ENCODE assay signal across 8 cellular contexts in genomic region chr14:64704145-64704742, GRCh38. TPM values are rescaled to one million over a fixed set of nuclear protein-coding genes. Genes with fewer than 3 reads are reported as not detected.
DNase-seq lines count a peak whose midpoint lies in the region; ATAC-seq and TF ChIP-seq lines count a peak whose summit lies in the region.

PLEKHG3 (plus strand) TSS chr14:64704424; CDS start chr14:64727632, 23,208 bp downstream.

- no peak for ATAC-seq in HG03565 (IDR thresholded peaks at IDR 0.05; ENCODE audit: unreplicated experiment)
- no peak for ATAC-seq in GM18520 (IDR thresholded peaks at IDR 0.05; ENCODE audit: unreplicated experiment)

- H3K9me3 ChIP-seq in BLaER1, result no peaks in the 10 kb centered on the region
- no peaks in the 10 kb centered on the region for H3K9me3 ChIP-seq in iPS DF 6.9 (ENCODE audit: control insufficient read depth, insufficient read depth, low read length)
- H3K9me3 ChIP-seq in prostate gland, result no peaks in the 10 kb centered on the region

- TF ChIP-seq CTCF in prostate gland (IDR thresholded peaks at IDR 0.05), result peak in 1 of 4 experiments; percentile 5

- in situ Hi-C loops in T47D (cut with HindIII; ENCODE audit: low pct_unique_long_range_greater_than_20kb, low sequenced_read_pairs), result no loop called here

- H3K36me3 ChIP-seq in BLaER1, result no peaks in the 10 kb centered on the region
- no peaks in the 10 kb centered on the region for H3K36me3 ChIP-seq in iPS DF 6.9 (ENCODE audit: control insufficient read depth, insufficient read depth, low read length)
- no peaks in the 10 kb centered on the region for H3K36me3 ChIP-seq in prostate gland

- peak within 1 kb of the TSS; percentile 74 for H3K9ac ChIP-seq in BLaER1

- DNase-seq in HT1080 (ENCODE audit: low read depth) (peak; percentile 77), SHP77 (lab: John Stamatoyannopoulos, UW) (peak; percentile 63 to 73), T47D (ENCODE audit: low read depth in 1 of 2, low spot score in 1 of 2) (peak; percentile 86 to 89), iPS DF 6.9 (ENCODE audit: low read depth, low spot score) (no peak), prostate gland (ENCODE audit: low spot score) (peak; percentile 78)

- H3K4me3 ChIP-seq in BLaER1, result peak within 1 kb of the TSS; percentile 74
- peak within 1 kb of the TSS; percentile 88 for H3K4me3 ChIP-seq in iPS DF 6.9 (ENCODE audit: low read length)
- peak within 1 kb of the TSS; percentile 62 to 84 for H3K4me3 ChIP-seq in prostate gland

- H3K4me1 ChIP-seq in BLaER1 (peaks cover 69% of the 10 kb centered on the region), iPS DF 6.9 (ENCODE audit: control insufficient read depth, insufficient read depth, low read length) (peaks cover 18% of the 10 kb centered on the region), prostate gland (replicated peaks) (peaks cover 9% of the 10 kb centered on the region)

- intact Hi-C loops in prostate gland (cut with DNase I), result no loop called here

- peak; percentile 86 for TF ChIP-seq POLR2A in prostate gland (IDR thresholded peaks at IDR 0.05)

- peak within 1 kb of the TSS; percentile 99 for H3K4me2 ChIP-seq in BLaER1

- no CpG with 5 or more reads among the region's 69 CpGs for WGBS in iPS DF 6.9 (ENCODE audit: insufficient coverage, insufficient read length)
- under 1% methylated on average over 50 of the region's 69 CpGs for WGBS in prostate gland

- peaks cover 27% of the 10 kb centered on the region; the same call in 1 of the 2 replicates for H4K20me1 ChIP-seq in BLaER1

- H3K27me3 ChIP-seq in BLaER1, result peaks cover 61% of the 10 kb centered on the region
- no peaks in the 10 kb centered on the region for H3K27me3 ChIP-seq in iPS DF 6.9 (ENCODE audit: control insufficient read depth, insufficient read depth, low read length)
- no peaks in the 10 kb centered on the region for H3K27me3 ChIP-seq in prostate gland (replicated peaks; ENCODE audit: insufficient read depth)

- H3K27ac ChIP-seq in BLaER1 (peak within 1 kb of the TSS; percentile 65), iPS DF 6.9 (ENCODE audit: low read length) (no peak within 1 kb of the TSS), prostate gland (peak within 1 kb of the TSS; percentile 77 to 78)

RNA-seq across cellular contexts. Expression of gene PLEKHG3, which starts in this region (rescaled TPM):
- 23.5 and 27.9 TPM in 2 replicates for total RNA-seq in HT1080 (2014; rRNA removed; shearing (Covaris generic))
- 17.4 and 18.0 TPM in 2 replicates for polyA plus RNA-seq in HT1080 (2015; cell fraction: cytosol; rRNA removed)
- polyA plus RNA-seq in HT1080 (2015; cell fraction: nucleus; rRNA removed), result 68.7 and 70.0 TPM in 2 replicates
- 10 to 100 TPM; 57.8 to 69.7 TPM for total RNA-seq in prostate gland
